1 cellular context compared by ENCODE assay signal in the genomic region with DNA sequence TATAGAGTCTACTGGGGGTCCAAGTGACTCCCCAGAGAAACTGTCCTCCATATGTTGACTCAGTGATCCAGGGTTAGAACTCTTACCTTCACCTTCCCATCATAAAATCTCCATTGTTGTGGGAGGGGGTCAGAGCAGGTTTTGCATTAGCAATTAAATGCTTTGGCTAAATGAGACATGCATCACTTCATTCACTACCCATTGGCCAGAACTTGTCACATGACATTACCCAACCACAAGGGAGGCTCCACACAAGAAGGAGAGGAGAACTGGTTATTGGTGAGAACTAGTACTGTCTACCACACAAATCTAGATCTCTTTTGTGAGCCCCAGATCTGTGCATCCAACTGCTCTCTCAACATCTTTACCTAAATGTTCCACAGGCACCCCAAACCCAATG.
TF ChIP-seq lines count a peak whose summit lies in the region.

No MANE protein-coding gene starts in this region.

TF ChIP-seq in K562, 482 proteins besides CTCF, POLR2A, EP300 and RAD21:
- TF ChIP-seq, protein P1, sequence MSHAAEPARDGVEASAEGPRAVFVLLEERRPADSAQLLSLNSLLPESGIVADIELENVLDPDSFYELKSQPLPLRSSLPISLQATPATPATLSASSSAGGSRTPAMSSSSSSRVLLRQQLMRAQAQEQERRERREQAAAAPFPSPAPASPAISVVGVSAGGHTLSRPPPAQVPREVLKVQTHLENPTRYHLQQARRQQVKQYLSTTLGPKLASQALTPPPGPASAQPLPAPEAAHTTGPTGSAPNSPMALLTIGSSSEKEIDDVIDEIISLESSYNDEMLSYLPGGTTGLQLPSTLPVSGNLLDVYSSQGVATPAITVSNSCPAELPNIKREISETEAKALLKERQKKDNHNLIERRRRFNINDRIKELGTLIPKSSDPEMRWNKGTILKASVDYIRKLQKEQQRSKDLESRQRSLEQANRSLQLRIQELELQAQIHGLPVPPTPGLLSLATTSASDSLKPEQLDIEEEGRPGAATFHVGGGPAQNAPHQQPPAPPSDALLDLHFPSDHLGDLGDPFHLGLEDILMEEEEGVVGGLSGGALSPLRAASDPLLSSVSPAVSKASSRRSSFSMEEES (CRISPR knock-in tag; IDR thresholded peaks at IDR 0.05): peak; percentile 68
- peak; percentile 57 for TF ChIP-seq NFYB (IDR thresholded peaks at IDR 0.05; ENCODE audit: extremely low read depth, insufficient read length)
- no peak for TF ChIP-seq TBL1XR1 (IDR thresholded peaks at IDR 0.05; ENCODE audit: low read length in 2 of 2)
- TF ChIP-seq, protein P2, sequence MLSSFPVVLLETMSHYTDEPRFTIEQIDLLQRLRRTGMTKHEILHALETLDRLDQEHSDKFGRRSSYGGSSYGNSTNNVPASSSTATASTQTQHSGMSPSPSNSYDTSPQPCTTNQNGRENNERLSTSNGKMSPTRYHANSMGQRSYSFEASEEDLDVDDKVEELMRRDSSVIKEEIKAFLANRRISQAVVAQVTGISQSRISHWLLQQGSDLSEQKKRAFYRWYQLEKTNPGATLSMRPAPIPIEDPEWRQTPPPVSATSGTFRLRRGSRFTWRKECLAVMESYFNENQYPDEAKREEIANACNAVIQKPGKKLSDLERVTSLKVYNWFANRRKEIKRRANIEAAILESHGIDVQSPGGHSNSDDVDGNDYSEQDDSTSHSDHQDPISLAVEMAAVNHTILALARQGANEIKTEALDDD (IDR thresholded peaks at IDR 0.05): peak; percentile 34; the same call in 1 of the 2 replicates
